8 cellular contexts compared by ENCODE assay signal in genomic region chr5:177301503-177302165, GRCh38. TPM values are rescaled to one million over a fixed set of nuclear protein-coding genes. Genes with fewer than 3 reads are reported as not detected.
DNase-seq lines count a peak whose midpoint lies in the region; ATAC-seq lines count a peak whose summit lies in the region.

No MANE protein-coding gene starts in this region.

- H3K9ac ChIP-seq in mucosa of stomach (ENCODE audit: low read length): peak overlapping the region; percentile 26

- no peaks in the 10 kb centered on the region for H3K27me3 ChIP-seq in CD4-positive, CD25-positive, alpha-beta regulatory T cell (ENCODE audit: control insufficient read depth, insufficient read depth, low read length)
- H3K27me3 ChIP-seq in mucosa of stomach (ENCODE audit: control insufficient read depth, insufficient read depth, low read length): no peaks in the 10 kb centered on the region

- H3K9me3 Mint-ChIP-seq in CD4-positive, CD25-positive, alpha-beta regulatory T cell: no peaks in the 10 kb centered on the region
- H3K9me3 Mint-ChIP-seq in IgD-negative memory B cell: no peaks in the 10 kb centered on the region
- H3K9me3 Mint-ChIP-seq in activated naive CD8-positive, alpha-beta T cell treated with anti-CD3 and anti-CD28 coated beads for 36 hours: no peaks in the 10 kb centered on the region

- peaks cover 66% of the 10 kb centered on the region for H3K4me1 ChIP-seq in CD4-positive, CD25-positive, alpha-beta regulatory T cell (ENCODE audit: control insufficient read depth, insufficient read depth, low read length, poor library complexity, severe bottlenecking)
- peaks cover 53% of the 10 kb centered on the region for H3K4me1 ChIP-seq in mucosa of stomach (ENCODE audit: control insufficient read depth, insufficient read depth, low read length)

- H3K27ac Mint-ChIP-seq in CD4-positive, CD25-positive, alpha-beta regulatory T cell: peak overlapping the region; percentile 82 to 96 (median 91)
- peak overlapping the region; percentile 88 to 98 (median 97) for H3K27ac Mint-ChIP-seq in IgD-negative memory B cell
- peak overlapping the region; percentile 84 for H3K27ac Mint-ChIP-seq in activated naive CD8-positive, alpha-beta T cell treated with anti-CD3 and anti-CD28 coated beads for 36 hours

- H3K4me1 Mint-ChIP-seq in CD4-positive, CD25-positive, alpha-beta regulatory T cell: peaks cover 27 to 84% (median 57%) of the 10 kb centered on the region in 4 donors
- peaks cover 42 to 68% (median 67%) of the 10 kb centered on the region in 3 donors for H3K4me1 Mint-ChIP-seq in IgD-negative memory B cell
- peaks cover 74% of the 10 kb centered on the region for H3K4me1 Mint-ChIP-seq in activated naive CD8-positive, alpha-beta T cell treated with anti-CD3 and anti-CD28 coated beads for 36 hours

- H3K27ac ChIP-seq in CD4-positive, CD25-positive, alpha-beta regulatory T cell (ENCODE audit: insufficient read depth, low read length, poor library complexity, severe bottlenecking): peak overlapping the region; percentile 30

- no peak for DNase-seq in CD4-positive, CD25-positive, alpha-beta regulatory T cell
- no peak for DNase-seq in activated naive CD8-positive, alpha-beta T cell treated with anti-CD3 and anti-CD28 coated beads for 36 hours
- DNase-seq in amniotic stem cell (lab: John Stamatoyannopoulos, UW) (no peak), NCI-H82 treated with DMSO at 0.1 percent for 48 hours (lab: John Stamatoyannopoulos, UW; ENCODE audit: unreplicated experiment) (no peak)

- peak overlapping the region; percentile 92 to 99 (median 95) for H3K4me3 Mint-ChIP-seq in CD4-positive, CD25-positive, alpha-beta regulatory T cell
- H3K4me3 Mint-ChIP-seq in IgD-negative memory B cell: peak overlapping the region; percentile 88 to 99 (median 96)
- H3K4me3 Mint-ChIP-seq in activated naive CD8-positive, alpha-beta T cell treated with anti-CD3 and anti-CD28 coated beads for 36 hours: peak overlapping the region; percentile 93

- no peak for ATAC-seq in CD4-positive, CD25-positive, alpha-beta regulatory T cell (ENCODE audit: low read depth in 2 of 2)
- ATAC-seq in HG02642 (IDR thresholded peaks at IDR 0.05; ENCODE audit: poor library complexity, unreplicated experiment): no peak
- ATAC-seq in GM19397 (IDR thresholded peaks at IDR 0.05; ENCODE audit: unreplicated experiment): no peak

- H3K36me3 Mint-ChIP-seq in CD4-positive, CD25-positive, alpha-beta regulatory T cell: peaks cover 8% of the 10 kb centered on the region
- peaks cover 4% of the 10 kb centered on the region for H3K36me3 Mint-ChIP-seq in IgD-negative memory B cell
- H3K36me3 Mint-ChIP-seq in activated naive CD8-positive, alpha-beta T cell treated with anti-CD3 and anti-CD28 coated beads for 36 hours: peaks cover 43% of the 10 kb centered on the region

- peaks cover 4% of the 10 kb centered on the region for H3K27me3 Mint-ChIP-seq in CD4-positive, CD25-positive, alpha-beta regulatory T cell
- no peaks in the 10 kb centered on the region for H3K27me3 Mint-ChIP-seq in IgD-negative memory B cell
- H3K27me3 Mint-ChIP-seq in activated naive CD8-positive, alpha-beta T cell treated with anti-CD3 and anti-CD28 coated beads for 36 hours: no peaks in the 10 kb centered on the region

- peaks cover 15% of the 10 kb centered on the region for H3K36me3 ChIP-seq in CD4-positive, CD25-positive, alpha-beta regulatory T cell (ENCODE audit: control insufficient read depth, insufficient read depth, low read length)
- H3K36me3 ChIP-seq in mucosa of stomach (ENCODE audit: control insufficient read depth, insufficient read depth, low read length): peaks cover 3% of the 10 kb centered on the region

- H3K9me3 ChIP-seq in CD4-positive, CD25-positive, alpha-beta regulatory T cell (ENCODE audit: control insufficient read depth in 2 of 2, low read length in 2 of 2): no peaks in the 10 kb centered on the region
- no peaks in the 10 kb centered on the region for H3K9me3 ChIP-seq in mucosa of stomach (ENCODE audit: control insufficient read depth, low read length)

- H3K4me3 ChIP-seq in CD4-positive, CD25-positive, alpha-beta regulatory T cell (ENCODE audit: low read depth, low read length): no peak overlapping the region
- H3K4me3 ChIP-seq in mucosa of stomach (ENCODE audit: low read length): no peak overlapping the region

RNA-seq across cellular contexts. Expression of gene RAB24, which starts 1.9 kb away (rescaled TPM):
- 15.3 TPM for total RNA-seq in CD4-positive, CD25-positive, alpha-beta regulatory T cell
- polyA plus RNA-seq in CD4-positive, CD25-positive, alpha-beta regulatory T cell: 10 to 100 TPM in 2 of 4 donors, 1 to 10 TPM in 2; 5.1 to 12.8 (median 10.1) TPM
- 42.9 TPM for polyA plus RNA-seq in IgD-negative memory B cell
- 10 to 100 TPM; 26.8 to 29.9 TPM for total RNA-seq in activated naive CD8-positive, alpha-beta T cell treated with anti-CD3 and anti-CD28 coated beads for 36 hours

RNA-seq across cellular contexts. Expression of gene PRELID1, which starts 2.0 kb away (rescaled TPM):
- 60.6 TPM for total RNA-seq in CD4-positive, CD25-positive, alpha-beta regulatory T cell
- polyA plus RNA-seq in CD4-positive, CD25-positive, alpha-beta regulatory T cell: 100 to 1,000 TPM; 185 to 210 (median 192) TPM
- 248 TPM for polyA plus RNA-seq in IgD-negative memory B cell
- total RNA-seq in activated naive CD8-positive, alpha-beta T cell treated with anti-CD3 and anti-CD28 coated beads for 36 hours: 100 to 1,000 TPM; 311 to 315 TPM

RNA-seq across cellular contexts. Expression of gene MXD3, which starts 10.1 kb away (rescaled TPM):
- 8.7 TPM for total RNA-seq in CD4-positive, CD25-positive, alpha-beta regulatory T cell
- 1 to 10 TPM in 1 of 4 donors, under 1 TPM in 3; 0.36 to 2.8 (median 0.84) TPM for polyA plus RNA-seq in CD4-positive, CD25-positive, alpha-beta regulatory T cell
- polyA plus RNA-seq in IgD-negative memory B cell: 4.1 TPM
- 10 to 100 TPM; 14.7 to 17.3 TPM for total RNA-seq in activated naive CD8-positive, alpha-beta T cell treated with anti-CD3 and anti-CD28 coated beads for 36 hours

RNA-seq across cellular contexts. Expression of gene LMAN2, which starts 49.8 kb away (rescaled TPM):
- 77.9 TPM for total RNA-seq in CD4-positive, CD25-positive, alpha-beta regulatory T cell
- polyA plus RNA-seq in CD4-positive, CD25-positive, alpha-beta regulatory T cell: 100 to 1,000 TPM; 227 to 289 (median 240) TPM
- polyA plus RNA-seq in IgD-negative memory B cell: 171 TPM
- total RNA-seq in activated naive CD8-positive, alpha-beta T cell treated with anti-CD3 and anti-CD28 coated beads for 36 hours: 10 to 100 TPM; 91.5 to 92.1 TPM

RNA-seq across cellular contexts. Expression of gene RGS14, which starts 56.1 kb away (rescaled TPM):
- 93.3 TPM for total RNA-seq in CD4-positive, CD25-positive, alpha-beta regulatory T cell
- 10 to 100 TPM; 40.1 to 59.8 (median 52.7) TPM for polyA plus RNA-seq in CD4-positive, CD25-positive, alpha-beta regulatory T cell
- 49.5 TPM for polyA plus RNA-seq in IgD-negative memory B cell
- 10 to 100 TPM; 38.9 to 41.2 TPM for total RNA-seq in activated naive CD8-positive, alpha-beta T cell treated with anti-CD3 and anti-CD28 coated beads for 36 hours
